28 cellular contexts compared by ENCODE assay signal in genomic region chr20:8203366-8203765, GRCh38.
"Had no signal": no experiment of that assay in that cellular context is flagged by ENCODE, and none has a peak within 500 bp of the region (broad histone marks: within the 10 kb centered on the region; RNA-seq: fewer than 3 reads in every experiment).

No MANE protein-coding gene starts in this region.

- H3K4me1 ChIP-seq: suprapubic skin, testis, thyroid gland, tibial artery, tibial nerve, upper lobe of left lung, upper lobe of right lung, uterus, vagina had no signal

- DNase-seq: stimulated activated CD4-positive, alpha-beta T cell treated with anti-CD3 and anti-CD28 coated beads, Interleukin-2, amount 100 ng/mL, for 48 hours; stimulated activated CD4-positive, alpha-beta T cell treated with anti-CD3 and anti-CD28 coated beads, Interleukin-4, amount 100 ng/mL, for 1 hour; stimulated activated CD4-positive, alpha-beta T cell treated with anti-CD3 and anti-CD28 coated beads, Interleukin-4, amount 100 ng/mL, for 24 hours; stimulated activated CD4-positive, alpha-beta T cell treated with anti-CD3 and anti-CD28 coated beads, Interleukin-4, amount 100 ng/mL, for 4 hours; stimulated activated CD8-positive, alpha-beta memory T cell treated with anti-CD3 and anti-CD28 coated beads, Interleukin-4, amount 100 ng/mL, for 48 hours; stimulated activated naive B cell treated with anti-CD40 and anti-IgM and Interleukin-4, amounts not matched to agents 10 μg/mL and 1 μg/mL and 100 μg/mL, for 72 hours; stimulated activated naive CD4-positive, alpha-beta T cell; stimulated activated naive CD4-positive, alpha-beta T cell treated with Interleukin-2 at 50 U/mL for 16 hours; stimulated activated naive CD8-positive, alpha-beta T cell treated with anti-CD3 and anti-CD28 coated beads, Interleukin-15, amount 100 ng/mL, for 72 hours; stimulated activated naive CD8-positive, alpha-beta T cell treated with anti-CD3 and anti-CD28 coated beads, Interleukin-15, Interleukin-2, amounts not matched to agents 100 U/mL and 50 U/mL, for 24 hours; stomach; substantia nigra; testis; thyroid gland; tibial artery; transverse colon; trophoblast cell; upper lobe of left lung; upper lobe of right lung; uterus had no signal

- H3K36me3 Mint-ChIP-seq: stimulated activated effector memory CD8-positive, alpha-beta T cell treated with anti-CD3 and anti-CD28 coated beads, Interleukin-12 subunit alpha, Interleukin-12 subunit beta, amount 100 ng/mL, for 72 hours; stimulated activated memory B cell treated with anti-CD40 and anti-IgM and Interleukin-4, amounts not matched to agents 10 μg/mL and 1 μg/mL and 100 μg/mL, for 72 hours; type B pancreatic cell had no signal

- H3K9me3 Mint-ChIP-seq: stimulated activated effector memory CD8-positive, alpha-beta T cell treated with anti-CD3 and anti-CD28 coated beads, Interleukin-12 subunit alpha, Interleukin-12 subunit beta, amount 100 ng/mL, for 72 hours; stimulated activated naive B cell treated with anti-CD40 and anti-IgM and Interleukin-4, amounts not matched to agents 10 μg/mL and 1 μg/mL and 100 μg/mL, for 72 hours; stimulated activated naive CD8-positive, alpha-beta T cell treated with anti-CD3 and anti-CD28 coated beads, Interleukin-15, amount 100 ng/mL, for 72 hours; stimulated activated naive CD8-positive, alpha-beta T cell treated with anti-CD3 and anti-CD28 coated beads, Interleukin-15, Interleukin-2, amounts not matched to agents 100 ng/mL and 50 ng/mL, for 24 hours; type B pancreatic cell had no signal

- H3K4me3 Mint-ChIP-seq: stimulated activated effector memory CD8-positive, alpha-beta T cell treated with anti-CD3 and anti-CD28 coated beads, Interleukin-12 subunit alpha, Interleukin-12 subunit beta, amount 100 ng/mL, for 72 hours; stimulated activated memory B cell treated with anti-CD40 and anti-IgM and Interleukin-4, amounts not matched to agents 10 μg/mL and 1 μg/mL and 100 μg/mL, for 72 hours; stimulated activated naive B cell treated with anti-CD40 and anti-IgM and Interleukin-4, amounts not matched to agents 10 μg/mL and 1 μg/mL and 100 μg/mL, for 72 hours; stimulated activated naive CD8-positive, alpha-beta T cell treated with anti-CD3 and anti-CD28 coated beads, Interleukin-15, amount 100 ng/mL, for 72 hours; stimulated activated naive CD8-positive, alpha-beta T cell treated with anti-CD3 and anti-CD28 coated beads, Interleukin-15, Interleukin-2, amounts not matched to agents 100 ng/mL and 50 ng/mL, for 24 hours; type B pancreatic cell had no signal

- H3K4me3 ChIP-seq: stomach, suprapubic skin, testis, thoracic aorta, thyroid gland, tibial artery, tibial nerve, transverse colon, upper lobe of left lung, upper lobe of right lung, uterus, vagina had no signal

- H3K4me1 Mint-ChIP-seq: stimulated activated memory B cell treated with anti-CD40 and anti-IgM and Interleukin-4, amounts not matched to agents 10 μg/mL and 1 μg/mL and 100 μg/mL, for 72 hours; stimulated activated naive CD8-positive, alpha-beta T cell treated with anti-CD3 and anti-CD28 coated beads, Interleukin-15, amount 100 ng/mL, for 72 hours had no signal

- H3K36me3 ChIP-seq: stomach, suprapubic skin, thoracic aorta, thyroid gland, tibial artery, tibial nerve, transverse colon, upper lobe of left lung, upper lobe of right lung, uterus, vagina had no signal

- H3K9me3 ChIP-seq: stomach, suprapubic skin, testis, thoracic aorta, thyroid gland, tibial artery, tibial nerve, transverse colon, upper lobe of left lung, upper lobe of right lung, uterus, vagina had no signal

- H3K27me3 ChIP-seq: stomach, suprapubic skin, testis, thyroid gland, tibial artery, tibial nerve, transverse colon, upper lobe of left lung, upper lobe of right lung, uterus, vagina had no signal

- H3K27ac Mint-ChIP-seq: stimulated activated effector memory CD8-positive, alpha-beta T cell treated with anti-CD3 and anti-CD28 coated beads, Interleukin-12 subunit alpha, Interleukin-12 subunit beta, amount 100 ng/mL, for 72 hours; stimulated activated memory B cell treated with anti-CD40 and anti-IgM and Interleukin-4, amounts not matched to agents 10 μg/mL and 1 μg/mL and 100 μg/mL, for 72 hours; stimulated activated naive B cell treated with anti-CD40 and anti-IgM and Interleukin-4, amounts not matched to agents 10 μg/mL and 1 μg/mL and 100 μg/mL, for 72 hours; stimulated activated naive CD8-positive, alpha-beta T cell treated with anti-CD3 and anti-CD28 coated beads, Interleukin-15, amount 100 ng/mL, for 72 hours; stimulated activated naive CD8-positive, alpha-beta T cell treated with anti-CD3 and anti-CD28 coated beads, Interleukin-15, Interleukin-2, amounts not matched to agents 100 ng/mL and 50 ng/mL, for 24 hours; type B pancreatic cell had no signal

- H3K27me3 Mint-ChIP-seq: stimulated activated naive B cell treated with anti-CD40 and anti-IgM and Interleukin-4, amounts not matched to agents 10 μg/mL and 1 μg/mL and 100 μg/mL, for 72 hours; type B pancreatic cell had no signal
